ENCODE assay signal across 2 cellular contexts in the genomic region with DNA sequence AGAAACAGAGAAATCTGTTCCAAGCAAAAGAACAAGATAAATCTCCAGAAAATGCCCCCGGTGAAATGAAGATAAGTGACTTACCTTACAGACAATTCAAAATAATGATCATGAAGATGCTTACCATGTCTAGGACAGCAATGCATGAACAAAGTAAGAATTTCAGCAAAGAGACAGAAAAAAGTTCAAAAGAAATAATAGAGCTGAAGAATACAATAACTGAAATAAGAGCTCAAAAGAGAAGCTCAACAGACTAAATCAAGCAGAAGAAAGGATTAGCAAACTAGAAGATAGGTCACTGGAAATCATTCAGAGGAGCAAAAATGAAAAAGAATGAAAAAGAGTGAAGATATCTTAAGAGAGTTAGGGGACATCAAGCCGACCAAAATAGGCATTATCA.
TF ChIP-seq lines count a peak whose summit lies in the region.

No MANE protein-coding gene starts in this region.

TF ChIP-seq in SK-N-SH treated with all-trans-retinoic acid at 6 μM for 48 hours, 23 proteins besides CTCF, POLR2A, EP300 and RAD21:
- peak; percentile 69 for TF ChIP-seq ZFP30 (CRISPR knock-in tag; IDR thresholded peaks at IDR 0.05)

TF ChIP-seq in K562, 482 proteins besides CTCF, POLR2A, EP300 and RAD21:
- TF ChIP-seq CBX3 (IDR thresholded peaks at IDR 0.05; ENCODE audit: borderline replicate concordance in 1 of 2, low read length in 2 of 2), result 0 out of 3 replicates have a peak, but pooled peaks of 1 of the 2 experiments have one; percentile 42
- peak; percentile 72 for TF ChIP-seq ZNF280A (IDR thresholded peaks at IDR 0.05; ENCODE audit: low read depth, partially characterized antibody)
- TF ChIP-seq ZFP30 (CRISPR knock-in tag; IDR thresholded peaks at IDR 0.05; ENCODE audit: borderline replicate concordance), result peak; percentile 93
